In genomic region chr1:35555601-35556477, GRCh38 we compare ENCODE assay signal across 8 cellular contexts. TPM values are rescaled to one million over a fixed set of nuclear protein-coding genes. Genes with fewer than 3 reads are reported as not detected.
DNase-seq lines count a peak whose midpoint lies in the region; ATAC-seq and TF ChIP-seq lines count a peak whose summit lies in the region.

No MANE protein-coding gene starts in this region.

- CTCF ChIA-PET in WTC11 (lab: Charles Lee), result interaction anchor here (1.3 kb wide), 2 partner anchors 9 to 105 kb away, joined by 8 read pairs; no protein-coding TSS in a partner anchor

- H3K9me3 Mint-ChIP-seq in WTC11 (no peaks in the 10 kb centered on the region), type B pancreatic cell (no peaks in the 10 kb centered on the region)

- no peaks in the 10 kb centered on the region for H3K27me3 Mint-ChIP-seq in WTC11 (ENCODE audit: low read depth)
- H3K27me3 Mint-ChIP-seq in type B pancreatic cell, result no peaks in the 10 kb centered on the region

- H3K4me3 Mint-ChIP-seq in WTC11 (peak overlapping the region; percentile 98), type B pancreatic cell (peak overlapping the region; percentile 97)

- POLR2A ChIA-PET in WTC11 (lab: Charles Lee), result interaction anchor here (0.6 to 1.9 kb wide), 2 partner anchors 15 to 17 kb away, joined by 4 to 8 read pairs; partner anchors contain the start of gene TFAP2E

- H3K36me3 Mint-ChIP-seq in WTC11, result peaks cover 21% of the 10 kb centered on the region
- H3K36me3 Mint-ChIP-seq in type B pancreatic cell, result peaks cover 8% of the 10 kb centered on the region

- DNase-seq in COLO668 (lab: John Stamatoyannopoulos, UW; ENCODE audit: unreplicated experiment), result peak; percentile 76
- peak; percentile 71 for DNase-seq in HuH-7 (ENCODE audit: low spot score)
- DNase-seq in WTC11 (ENCODE audit: low spot score), result no peak
- peak; percentile 89 for DNase-seq in iris pigment epithelial cell (ENCODE audit: low read depth)
- no peak for DNase-seq in type B pancreatic cell (ENCODE audit: extremely low spot score, unreplicated experiment)
- no peak for DNase-seq in GOT3 (lab: John Stamatoyannopoulos, UW)
- DNase-seq in SW 1271 (lab: John Stamatoyannopoulos, UW), result no peak
- no peak for DNase-seq in activated CD4-positive, CD25-positive, alpha-beta regulatory T cell treated with anti-CD3 and anti-CD28 coated beads, Interleukin-2, amount 50 U/mL, for 72 hours

- no peak for ATAC-seq in WTC11

- peak overlapping the region; percentile 95 for H3K27ac Mint-ChIP-seq in WTC11
- peak overlapping the region; percentile 86 for H3K27ac Mint-ChIP-seq in type B pancreatic cell

- H3K4me1 Mint-ChIP-seq in WTC11 (peaks cover 41% of the 10 kb centered on the region), type B pancreatic cell (ENCODE audit: unreplicated experiment) (peaks cover 31% of the 10 kb centered on the region)

- TF ChIP-seq CTCF in WTC11 (IDR thresholded peaks at IDR 0.05) (no peak), type B pancreatic cell (conservative IDR thresholded peaks at IDR 0.05) (no peak)

TF ChIP-seq in WTC11, 78 proteins besides CTCF, POLR2A, EP300 and RAD21:
- TF ChIP-seq FOXK1 (CRISPR knock-in tag; IDR thresholded peaks at IDR 0.05), result no peak
- TF ChIP-seq JAZF1 (CRISPR knock-in tag; IDR thresholded peaks at IDR 0.05), result no peak
- peak; percentile 60 for TF ChIP-seq GABPB1 (CRISPR knock-in tag; IDR thresholded peaks at IDR 0.05)
- no peak for TF ChIP-seq MLX (CRISPR knock-in tag; IDR thresholded peaks at IDR 0.05)

RNA-seq across cellular contexts. Expression of gene KIAA0319L, which starts 1.4 kb away (rescaled TPM):
- total RNA-seq in WTC11 (2021) (66.3 to 71.7 TPM (median 70.0 TPM) in 3 replicates), type B pancreatic cell (ENCODE audit: low replicate concordance) (48.6 and 56.9 TPM in 2 replicates)

RNA-seq across cellular contexts. Expression of gene NCDN, which starts 1.8 kb away (rescaled TPM):
- total RNA-seq in WTC11 (2021) (35.6 to 39.2 TPM (median 38.2 TPM) in 3 replicates), type B pancreatic cell (ENCODE audit: low replicate concordance) (21.8 and 27.2 TPM in 2 replicates)

RNA-seq across cellular contexts. Expression of gene TFAP2E, which starts 17.3 kb away (rescaled TPM):
- total RNA-seq in WTC11 (2021), result 1.5 to 1.7 TPM (median 1.5 TPM) in 3 replicates
- 1.3 and 1.4 TPM in 2 replicates for total RNA-seq in type B pancreatic cell (ENCODE audit: low replicate concordance)

Comparison
In these comparisons a context has a peak if more than half of its experiments do, and no peak if none do; other contexts are left out.
1. DNase-seq: peak in COLO668 (single experiment), HuH-7 (single experiment) and iris pigment epithelial cell (single experiment); none in WTC11 (single experiment), type B pancreatic cell (single experiment), GOT3 (single experiment), SW 1271 (0 of 2) and activated CD4-positive, CD25-positive, alpha-beta regulatory T cell treated with anti-CD3 and anti-CD28 coated beads, Interleukin-2, amount 50 U/mL, for 72 hours (single experiment).